In the genomic region with DNA sequence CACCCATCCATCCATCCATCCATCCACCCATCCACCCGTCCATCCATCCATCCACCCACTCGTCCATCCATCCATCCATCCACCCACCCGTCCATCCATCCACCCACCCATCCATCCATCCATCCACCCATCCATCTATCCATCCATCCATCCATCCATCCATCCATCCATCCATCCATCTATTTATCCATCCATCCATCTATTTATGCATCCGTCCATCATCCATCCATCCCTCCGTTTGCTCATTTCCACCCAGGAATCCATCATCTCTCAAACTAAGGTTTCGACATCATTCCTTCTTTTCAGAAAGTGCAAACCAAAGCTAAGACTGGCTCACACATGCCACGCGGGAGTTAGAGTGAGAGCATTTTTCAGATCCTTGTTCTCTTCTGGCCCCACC, we compare ENCODE assay signal across 17 cellular contexts. TPM values are rescaled to one million over a fixed set of nuclear protein-coding genes. Genes with fewer than 3 reads are reported as not detected.
DNase-seq lines count a peak whose midpoint lies in the region; ATAC-seq and TF ChIP-seq lines count a peak whose summit lies in the region.
"Had no signal": no experiment of that assay in that cellular context is flagged by ENCODE, and none has a peak within 500 bp of the region (broad histone marks: within the 10 kb centered on the region; RNA-seq: fewer than 3 reads in every experiment).

No MANE protein-coding gene starts in this region.

- no peak overlapping the region for H2BK15ac ChIP-seq in mesenchymal stem cell (ENCODE audit: low read depth, poor library complexity, severe bottlenecking)

- H3K18ac ChIP-seq in mesenchymal stem cell (ENCODE audit: low read depth in 1 of 2, low read length in 2 of 2), result no peak overlapping the region

- TF ChIP-seq CTCF in heart right ventricle (IDR thresholded peaks at IDR 0.05) (no peak), VCaP (conservative IDR thresholded peaks at IDR 0.05) (no peak)

- H4K91ac ChIP-seq in mesenchymal stem cell (ENCODE audit: low read length), result no peak overlapping the region

- H3K9ac ChIP-seq in mesenchymal stem cell (ENCODE audit: low read length), result no peak overlapping the region

- H3K14ac ChIP-seq in mesenchymal stem cell (ENCODE audit: low read length in 2 of 2), result no peak overlapping the region

- H3K4ac ChIP-seq in mesenchymal stem cell (ENCODE audit: low read depth in 1 of 2, low read length in 2 of 2), result no peak overlapping the region

- no peak overlapping the region for H3K23ac ChIP-seq in mesenchymal stem cell (ENCODE audit: low read length in 2 of 2)

- H4K8ac ChIP-seq in mesenchymal stem cell (ENCODE audit: low read length), result no peak overlapping the region

- no peak overlapping the region for H2BK5ac ChIP-seq in mesenchymal stem cell (ENCODE audit: low read depth, low read length, poor library complexity, severe bottlenecking)

- no peaks in the 10 kb centered on the region for H3K79me1 ChIP-seq in mesenchymal stem cell (replicated peaks; ENCODE audit: low read length, poor library complexity, severe bottlenecking)

- H3K36me3 ChIP-seq in heart right ventricle (no peaks in the 10 kb centered on the region), mesenchymal stem cell (ENCODE audit: control insufficient read depth in 1 of 2, insufficient read depth in 2 of 2, low read depth in 1 of 2, low read length in 2 of 2) (no peaks in the 10 kb centered on the region)
- H3K36me3 ChIP-seq: HAP-1 had no signal

- peaks cover 0 to 3% (median 0%) of the 10 kb centered on the region in 11 donors for H3K9me3 ChIP-seq in heart right ventricle
- no peaks in the 10 kb centered on the region for H3K9me3 ChIP-seq in mesenchymal stem cell (ENCODE audit: control insufficient read depth, low read length)
- H3K9me3 ChIP-seq: HAP-1 had no signal

- no peak overlapping the region for H2BK12ac ChIP-seq in mesenchymal stem cell (ENCODE audit: low read length in 2 of 2)

- H3K27ac ChIP-seq in heart right ventricle (no peak overlapping the region), VCaP (peak overlapping the region; percentile 61; the same call in 1 of the 2 replicates), mesenchymal stem cell (ENCODE audit: low read length, poor library complexity, severe bottlenecking) (no peak overlapping the region)

- ATAC-seq in left cardiac atrium, result no peak
- ATAC-seq in heart right ventricle, result no peak
- no peak for ATAC-seq in HG03039 (IDR thresholded peaks at IDR 0.05; ENCODE audit: unreplicated experiment)
- ATAC-seq in HG02588 (IDR thresholded peaks at IDR 0.05; ENCODE audit: unreplicated experiment), result no peak

- H3K4me2 ChIP-seq in mesenchymal stem cell (ENCODE audit: low read length, poor library complexity, severe bottlenecking), result no peak overlapping the region

- H2AFZ ChIP-seq in mesenchymal stem cell (ENCODE audit: low read depth, low read length), result no peak overlapping the region

- H3K4me3 ChIP-seq in heart right ventricle, result no peak overlapping the region
- H3K4me3 ChIP-seq in mesenchymal stem cell (ENCODE audit: insufficient read depth in 1 of 2, low read depth in 1 of 2, low read length in 2 of 2), result no peak overlapping the region
- H3K4me3 ChIP-seq: HAP-1 had no signal

- peak; percentile 12 for DNase-seq in left cardiac atrium
- DNase-seq in heart right ventricle, result no peak
- no peak for DNase-seq in mesenchymal stem cell
- no peak for DNase-seq in stimulated activated CD4-positive, alpha-beta T cell treated with anti-CD3 and anti-CD28 coated beads, Interleukin-4, amount 100 ng/mL, for 1 hour
- DNase-seq: 8988T; C1 segment of cervical spinal cord; Calu3; CD4-positive, alpha-beta memory T cell; COR-L47; DMS53; DMS79 treated with DMSO at 0.1 percent for 48 hours; GF-D8; GOT3 had no signal

- intact Hi-C loops in left cardiac atrium (cut with DNase I), result no loop called here
- intact Hi-C loops in heart right ventricle (cut with DNase I), result no loop called here

- no peak overlapping the region for H2BK120ac ChIP-seq in mesenchymal stem cell (ENCODE audit: low read depth, low read length)

- peaks cover 0 to 23% (median 0%) of the 10 kb centered on the region in 9 donors for H3K4me1 ChIP-seq in heart right ventricle
- peaks cover 16% of the 10 kb centered on the region for H3K4me1 ChIP-seq in mesenchymal stem cell (ENCODE audit: control insufficient read depth, insufficient read depth, low read depth, low read length)
- H3K4me1 ChIP-seq: HAP-1 had no signal

- 94 to 96% methylated on average over 8 of the region's 8 CpGs for WGBS in heart right ventricle, 2 donors
- WGBS in mesenchymal stem cell, result 88% methylated on average over 8 of the region's 8 CpGs

- H3K27me3 ChIP-seq in heart right ventricle (no peaks in the 10 kb centered on the region), mesenchymal stem cell (ENCODE audit: control insufficient read depth in 1 of 2, insufficient read depth in 1 of 2, low read length in 2 of 2) (peaks cover 0 to 24% of the 10 kb centered on the region in 2 experiments)

- peak overlapping the region; percentile 64 for H2AK5ac ChIP-seq in mesenchymal stem cell (ENCODE audit: low read length, severe bottlenecking)

RNA-seq across cellular contexts. Expression of a gene that starts 52.8 kb away (rescaled TPM):
- 10 to 100 TPM; 18.1 to 20.3 TPM for total RNA-seq in left cardiac atrium
- total RNA-seq in heart right ventricle, result 10 to 100 TPM; 12.7 to 20.4 (median 16.3) TPM
- 10 to 100 TPM; 18.9 to 20.6 TPM for polyA plus RNA-seq in heart right ventricle
- polyA plus RNA-seq in mesenchymal stem cell (2013, experiment 1 of 2), result 75.1 TPM
- 76.3 TPM for polyA plus RNA-seq in mesenchymal stem cell (2013, experiment 2 of 2)
